ENCODE assay signal across 8 cellular contexts in genomic region chr14:24365600-24366374, GRCh38. TPM values are rescaled to one million over a fixed set of nuclear protein-coding genes. Genes with fewer than 3 reads are reported as not detected.
DNase-seq lines count a peak whose midpoint lies in the region; ATAC-seq and TF ChIP-seq lines count a peak whose summit lies in the region.

No MANE protein-coding gene starts in this region.

- intact Hi-C loops in left colon (cut with DNase I, micrococcal nuclease): loop anchor here (5.0 to 10.0 kb wide), 2 partner anchors 67 to 69 kb away; no protein-coding TSS in a partner anchor

- DNase-seq in Daoy (ENCODE audit: low read depth): peak; percentile 93
- DNase-seq in NCI-H2227 (lab: John Stamatoyannopoulos, UW; ENCODE audit: unreplicated experiment): peak; percentile 90
- peak; percentile 85 for DNase-seq in activated CD4-positive, alpha-beta T cell treated with anti-CD3 and anti-CD28 coated beads for 48 hours
- DNase-seq in coronary artery (ENCODE audit: low spot score): peak; percentile 92
- DNase-seq in left colon: peak; percentile 91 to 93
- DNase-seq in stimulated activated CD4-positive, alpha-beta T cell treated with anti-CD3 and anti-CD28 coated beads, Interleukin-2, amount 100 ng/mL, for 48 hours: peak; percentile 46 to 62

- ATAC-seq in HG02798 (IDR thresholded peaks at IDR 0.05; ENCODE audit: poor library complexity, unreplicated experiment): peak; percentile 42
- ATAC-seq in left colon: peak; percentile 62
- no peak for ATAC-seq in GM21528 (IDR thresholded peaks at IDR 0.05; ENCODE audit: low FRiP score, unreplicated experiment)

- peak overlapping the region; percentile 88 for H3K4me3 ChIP-seq in coronary artery

- TF ChIP-seq CTCF in coronary artery (IDR thresholded peaks at IDR 0.05): peak; percentile 81

- peak overlapping the region; percentile 97 to 99 for H3K27ac ChIP-seq in coronary artery

RNA-seq across cellular contexts. Expression of gene NFATC4, which starts 2.2 kb away (rescaled TPM):
- 14.5 and 28.8 TPM in 2 replicates for total RNA-seq in Daoy (2014; rRNA removed; shearing (Covaris generic))
- 10 to 100 TPM; 12.8 to 17.4 TPM for total RNA-seq in left colon

RNA-seq across cellular contexts. Expression of gene RIPK3, which starts 26.0 kb away (rescaled TPM):
- not detected in 2 replicates for total RNA-seq in Daoy (2014; rRNA removed; shearing (Covaris generic))
- 10 to 100 TPM; 56.6 to 67.9 TPM for total RNA-seq in left colon

RNA-seq across cellular contexts. Expression of gene ADCY4, which starts 30.9 kb away (rescaled TPM):
- 0.17 TPM in 1 of 2 replicates, not detected in the other for total RNA-seq in Daoy (2014; rRNA removed; shearing (Covaris generic))
- 10 to 100 TPM; 10.1 to 16.4 TPM for total RNA-seq in left colon

RNA-seq across cellular contexts. Expression of gene NYNRIN, which starts 33.0 kb away (rescaled TPM):
- total RNA-seq in Daoy (2014; rRNA removed; shearing (Covaris generic)): 0.33 and 0.57 TPM in 2 replicates
- total RNA-seq in left colon: 10 to 100 TPM; 11.7 to 13.2 TPM

RNA-seq across cellular contexts. Expression of gene LTB4R, which starts 54.5 kb away (rescaled TPM):
- 2.5 and 6.3 TPM in 2 replicates for total RNA-seq in Daoy (2014; rRNA removed; shearing (Covaris generic))
- 1 to 10 TPM; 2.9 to 4.3 TPM for total RNA-seq in left colon

Comparison
In these comparisons a context has a peak if more than half of its experiments do, and no peak if none do; other contexts are left out.
1. RNA of gene RIPK3, which starts 26.0 kb away (total RNA-seq): 56.6 to 67.9 TPM in left colon; not detected in Daoy; every median in the first group is over 10 times any median in the second.
2. Peak in every context shown above with its lines, with median percentiles within 50 percentile points of each other: DNase-seq.